Comparison of ENCODE assay signal across 28 cellular contexts in the genomic region with DNA sequence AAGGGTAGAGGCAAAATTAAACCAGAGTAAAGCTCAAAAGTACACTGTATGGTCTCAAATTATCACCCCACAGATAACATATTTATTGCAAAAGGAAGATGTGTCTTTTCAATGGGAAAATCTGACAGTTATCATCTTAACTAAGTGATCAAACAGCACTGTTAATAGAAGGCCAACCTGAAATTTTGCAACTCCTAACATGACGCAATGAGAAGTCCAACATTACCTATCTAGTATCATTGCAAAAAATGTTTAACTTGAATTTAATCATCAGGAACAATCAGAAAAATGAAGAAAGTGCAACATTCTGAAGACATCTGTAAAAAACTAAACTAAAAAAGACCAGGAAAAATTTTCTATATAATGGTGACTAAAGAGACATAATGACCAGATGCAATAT.
"Had no signal": no experiment of that assay in that cellular context is flagged by ENCODE, and none has a peak within 500 bp of the region (broad histone marks: within the 10 kb centered on the region; RNA-seq: fewer than 3 reads in every experiment).

No MANE protein-coding gene starts in this region.

- ATAC-seq: stimulated activated effector memory CD8-positive, alpha-beta T cell treated with anti-CD3 and anti-CD28 coated beads, Interleukin-12 subunit alpha, Interleukin-12 subunit beta, amount 100 ng/mL, for 72 hours; stimulated activated memory B cell treated with anti-CD40 and anti-IgM and Interleukin-4, amounts not matched to agents 10 μg/mL and 1 μg/mL and 100 μg/mL, for 72 hours; stimulated activated naive B cell treated with anti-CD40 and anti-IgM and Interleukin-4, amounts not matched to agents 10 μg/mL and 1 μg/mL and 100 μg/mL, for 72 hours; stimulated activated naive CD8-positive, alpha-beta T cell treated with anti-CD3 and anti-CD28 coated beads, Interleukin-15, amount 100 ng/mL, for 72 hours; stimulated activated naive CD8-positive, alpha-beta T cell treated with anti-CD3 and anti-CD28 coated beads, Interleukin-15, Interleukin-2, amounts not matched to agents 100 U/mL and 50 U/mL, for 24 hours; upper lobe of right lung had no signal

- H3K4me3 ChIP-seq: stomach, suprapubic skin, testis, thoracic aorta, thyroid gland, tibial artery, tibial nerve, transverse colon, upper lobe of left lung, upper lobe of right lung, uterus, vagina had no signal

- H3K4me1 ChIP-seq: stomach, suprapubic skin, testis, thyroid gland, tibial artery, tibial nerve, transverse colon, upper lobe of left lung, upper lobe of right lung, uterus, vagina had no signal

- H3K4me3 Mint-ChIP-seq: stimulated activated effector memory CD8-positive, alpha-beta T cell treated with anti-CD3 and anti-CD28 coated beads, Interleukin-12 subunit alpha, Interleukin-12 subunit beta, amount 100 ng/mL, for 72 hours; stimulated activated memory B cell treated with anti-CD40 and anti-IgM and Interleukin-4, amounts not matched to agents 10 μg/mL and 1 μg/mL and 100 μg/mL, for 72 hours; stimulated activated naive B cell treated with anti-CD40 and anti-IgM and Interleukin-4, amounts not matched to agents 10 μg/mL and 1 μg/mL and 100 μg/mL, for 72 hours; stimulated activated naive CD8-positive, alpha-beta T cell treated with anti-CD3 and anti-CD28 coated beads, Interleukin-15, amount 100 ng/mL, for 72 hours; stimulated activated naive CD8-positive, alpha-beta T cell treated with anti-CD3 and anti-CD28 coated beads, Interleukin-15, Interleukin-2, amounts not matched to agents 100 ng/mL and 50 ng/mL, for 24 hours; type B pancreatic cell had no signal

- H3K27ac ChIP-seq: stomach, suprapubic skin, testis, thoracic aorta, thyroid gland, tibial artery, tibial nerve, transverse colon, upper lobe of left lung, upper lobe of right lung, uterus, vagina had no signal

- FAIRE-seq: urothelium cell line had no signal

- H3K9me3 Mint-ChIP-seq: type B pancreatic cell had no signal

- H3K27me3 ChIP-seq: stomach, testis, thyroid gland, tibial artery, tibial nerve, transverse colon, upper lobe of left lung, upper lobe of right lung, uterus, vagina had no signal

- H3K36me3 Mint-ChIP-seq: stimulated activated effector memory CD8-positive, alpha-beta T cell treated with anti-CD3 and anti-CD28 coated beads, Interleukin-12 subunit alpha, Interleukin-12 subunit beta, amount 100 ng/mL, for 72 hours; stimulated activated memory B cell treated with anti-CD40 and anti-IgM and Interleukin-4, amounts not matched to agents 10 μg/mL and 1 μg/mL and 100 μg/mL, for 72 hours; type B pancreatic cell had no signal

- H3K9me3 ChIP-seq: suprapubic skin, testis, thoracic aorta, thyroid gland, transverse colon, upper lobe of left lung, upper lobe of right lung, uterus, vagina had no signal

- H3K36me3 ChIP-seq: stomach, suprapubic skin, thoracic aorta, thyroid gland, tibial artery, tibial nerve, transverse colon, upper lobe of left lung, upper lobe of right lung, uterus, vagina had no signal

- H3K27me3 Mint-ChIP-seq: stimulated activated memory B cell treated with anti-CD40 and anti-IgM and Interleukin-4, amounts not matched to agents 10 μg/mL and 1 μg/mL and 100 μg/mL, for 72 hours; stimulated activated naive CD8-positive, alpha-beta T cell treated with anti-CD3 and anti-CD28 coated beads, Interleukin-15, amount 100 ng/mL, for 72 hours had no signal

- DNase-seq: stimulated activated CD4-positive, alpha-beta T cell treated with anti-CD3 and anti-CD28 coated beads, Interleukin-2, amount 100 ng/mL, for 48 hours; stimulated activated CD4-positive, alpha-beta T cell treated with anti-CD3 and anti-CD28 coated beads, Interleukin-4, amount 100 ng/mL, for 1 hour; stimulated activated CD4-positive, alpha-beta T cell treated with anti-CD3 and anti-CD28 coated beads, Interleukin-4, amount 100 ng/mL, for 24 hours; stimulated activated CD4-positive, alpha-beta T cell treated with anti-CD3 and anti-CD28 coated beads, Interleukin-4, amount 100 ng/mL, for 4 hours; stimulated activated CD8-positive, alpha-beta memory T cell treated with anti-CD3 and anti-CD28 coated beads, Interleukin-4, amount 100 ng/mL, for 48 hours; stimulated activated naive B cell treated with anti-CD40 and anti-IgM and Interleukin-4, amounts not matched to agents 10 μg/mL and 1 μg/mL and 100 μg/mL, for 72 hours; stimulated activated naive CD4-positive, alpha-beta T cell; stimulated activated naive CD4-positive, alpha-beta T cell treated with Interleukin-2 at 50 U/mL for 16 hours; stimulated activated naive CD8-positive, alpha-beta T cell treated with anti-CD3 and anti-CD28 coated beads, Interleukin-15, amount 100 ng/mL, for 72 hours; stimulated activated naive CD8-positive, alpha-beta T cell treated with anti-CD3 and anti-CD28 coated beads, Interleukin-15, Interleukin-2, amounts not matched to agents 100 U/mL and 50 U/mL, for 24 hours; stomach; substantia nigra; testis; thyroid gland; tibial artery; transverse colon; upper lobe of left lung; upper lobe of right lung; uterus had no signal

- H3K27ac Mint-ChIP-seq: stimulated activated effector memory CD8-positive, alpha-beta T cell treated with anti-CD3 and anti-CD28 coated beads, Interleukin-12 subunit alpha, Interleukin-12 subunit beta, amount 100 ng/mL, for 72 hours; stimulated activated memory B cell treated with anti-CD40 and anti-IgM and Interleukin-4, amounts not matched to agents 10 μg/mL and 1 μg/mL and 100 μg/mL, for 72 hours; stimulated activated naive B cell treated with anti-CD40 and anti-IgM and Interleukin-4, amounts not matched to agents 10 μg/mL and 1 μg/mL and 100 μg/mL, for 72 hours; stimulated activated naive CD8-positive, alpha-beta T cell treated with anti-CD3 and anti-CD28 coated beads, Interleukin-15, amount 100 ng/mL, for 72 hours; stimulated activated naive CD8-positive, alpha-beta T cell treated with anti-CD3 and anti-CD28 coated beads, Interleukin-15, Interleukin-2, amounts not matched to agents 100 ng/mL and 50 ng/mL, for 24 hours; type B pancreatic cell had no signal

- H3K4me1 Mint-ChIP-seq: stimulated activated effector memory CD8-positive, alpha-beta T cell treated with anti-CD3 and anti-CD28 coated beads, Interleukin-12 subunit alpha, Interleukin-12 subunit beta, amount 100 ng/mL, for 72 hours; stimulated activated memory B cell treated with anti-CD40 and anti-IgM and Interleukin-4, amounts not matched to agents 10 μg/mL and 1 μg/mL and 100 μg/mL, for 72 hours; stimulated activated naive B cell treated with anti-CD40 and anti-IgM and Interleukin-4, amounts not matched to agents 10 μg/mL and 1 μg/mL and 100 μg/mL, for 72 hours; stimulated activated naive CD8-positive, alpha-beta T cell treated with anti-CD3 and anti-CD28 coated beads, Interleukin-15, amount 100 ng/mL, for 72 hours had no signal
